In the genomic region with DNA sequence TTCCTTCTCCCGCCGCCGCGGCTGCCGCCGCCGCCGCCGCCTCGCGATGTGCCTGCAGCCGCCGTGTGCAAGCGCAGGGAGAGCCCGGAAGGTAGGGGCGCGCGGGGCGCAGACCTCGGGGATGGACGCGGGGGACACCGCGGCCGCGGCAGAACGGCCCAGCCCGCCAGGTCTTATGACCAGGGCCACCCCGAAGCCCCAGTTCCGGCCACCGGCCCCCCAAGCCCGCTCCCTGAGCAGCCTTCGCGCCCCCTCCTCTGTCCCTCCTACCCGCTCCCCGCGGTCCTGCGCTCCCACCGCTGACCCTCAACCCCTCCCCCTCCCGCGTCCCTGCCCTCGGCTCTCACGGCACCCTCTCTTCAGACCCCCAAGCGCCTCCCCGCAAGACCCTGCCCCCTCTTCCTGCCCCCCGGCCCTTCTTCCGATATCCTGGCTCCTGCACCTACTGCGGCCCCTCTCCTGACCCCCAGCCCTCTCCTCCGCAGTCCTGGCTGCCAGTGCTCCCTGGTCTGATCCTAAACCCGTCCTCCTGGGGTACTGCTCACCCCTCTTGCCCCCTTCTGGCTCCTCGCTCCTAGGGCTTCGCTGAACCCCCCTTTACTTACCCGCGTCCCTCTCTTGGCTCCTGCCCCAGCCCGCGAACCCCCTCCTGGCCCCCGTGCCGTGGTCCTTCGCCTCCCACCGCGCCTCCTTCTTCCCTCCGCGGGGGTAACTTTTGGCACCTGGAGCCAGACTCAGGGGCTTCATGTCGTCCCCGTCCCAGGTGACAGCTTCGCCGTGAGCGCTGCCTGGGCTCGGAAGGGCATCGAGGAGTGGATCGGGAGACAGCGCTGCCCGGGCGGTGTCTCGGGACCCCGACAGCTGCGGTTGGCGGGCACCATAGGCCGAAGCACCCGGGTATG, we compare ENCODE assay signal across 8 cellular contexts. TPM values are rescaled to one million over a fixed set of nuclear protein-coding genes. Genes with fewer than 3 reads are reported as not detected.
DNase-seq lines count a peak whose midpoint lies in the region; ATAC-seq and TF ChIP-seq lines count a peak whose summit lies in the region.

No MANE protein-coding gene starts in this region.

- no peaks in the 10 kb centered on the region for H3K9me3 ChIP-seq in SJCRH30 (replicated peaks)

- TF ChIP-seq CTCF in activated B cell treated with CpG ODN at 0.5 μM for 24 hours (IDR thresholded peaks at IDR 0.05) (no peak), fibroblast of pulmonary artery (IDR thresholded peaks at IDR 0.05; ENCODE audit: low read length, missing control alignments) (no peak)

- ATAC-seq in HG03139 (IDR thresholded peaks at IDR 0.05; ENCODE audit: unreplicated experiment) (peak; percentile 38), activated B cell treated with CpG ODN at 0.5 μM for 24 hours (ENCODE audit: low read depth) (peak; percentile 43)

- no peaks in the 10 kb centered on the region for H3K27me3 ChIP-seq in SJCRH30

- CTCF ChIA-PET in activated B cell treated with CpG ODN at 0.5 μM for 24 hours (lab: Charles Lee): no interaction called here

- intact Hi-C loops in activated B cell treated with CpG ODN at 0.5 μM for 24 hours (cut with micrococcal nuclease) (loop anchor here (1.0 to 10.0 kb wide), 8 partner anchors 40 to 522 kb away; partner anchors contain the start of genes CNEP1R1, SNX20 and TENT4B), posterior vena cava (cut with DNase I) (no loop called here)

- H3K27ac Mint-ChIP-seq in activated B cell treated with CpG ODN at 0.5 μM for 24 hours: no peak overlapping the region

- H3K36me3 Mint-ChIP-seq in activated B cell treated with CpG ODN at 0.5 μM for 24 hours (ENCODE audit: low read depth): peaks cover 2% of the 10 kb centered on the region

- no peaks in the 10 kb centered on the region for H3K36me3 ChIP-seq in SJCRH30

- H3K27ac ChIP-seq in SJCRH30: no peak overlapping the region

- DNase-seq in stimulated activated CD4-positive, alpha-beta T cell treated with anti-CD3 and anti-CD28 coated beads, Interleukin-12 subunit alpha, Interleukin-12 subunit beta, amount 100 ng/mL, for 48 hours (ENCODE audit: low read depth in 2 of 3, low spot score in 1 of 3): peak in 2 of 3 donors; percentile 21 to 24
- no peak for DNase-seq in stimulated activated CD4-positive, alpha-beta T cell treated with anti-CD3 and anti-CD28 coated beads, Interleukin-2, amount 100 ng/mL, for 48 hours
- DNase-seq in activated B cell treated with CpG ODN at 0.5 μM for 24 hours (no peak), fibroblast of pulmonary artery (ENCODE audit: low read depth) (peak; percentile 6), posterior vena cava (ENCODE audit: low spot score) (peak; percentile 84), NCI-H526 (lab: John Stamatoyannopoulos, UW) (no peak), SJCRH30 (no peak)

- peak overlapping the region; percentile 67 for H3K4me3 Mint-ChIP-seq in activated B cell treated with CpG ODN at 0.5 μM for 24 hours

- peak overlapping the region; percentile 31 for H3K4me3 ChIP-seq in fibroblast of pulmonary artery (replicated peaks; ENCODE audit: low read depth, low read length)
- no peak overlapping the region for H3K4me3 ChIP-seq in SJCRH30

- no peaks in the 10 kb centered on the region for H3K4me1 ChIP-seq in SJCRH30

- H3K27me3 Mint-ChIP-seq in activated B cell treated with CpG ODN at 0.5 μM for 24 hours: peaks cover 10% of the 10 kb centered on the region

- POLR2A ChIA-PET in activated B cell treated with CpG ODN at 0.5 μM for 24 hours (lab: Charles Lee): interaction anchor here (0.9 kb wide), 1 partner anchor 193 kb away, joined by 4 read pairs; the partner anchor contains the start of gene CYLD

- no peaks in the 10 kb centered on the region for H3K9me3 Mint-ChIP-seq in activated B cell treated with CpG ODN at 0.5 μM for 24 hours

- H3K4me1 Mint-ChIP-seq in activated B cell treated with CpG ODN at 0.5 μM for 24 hours: peaks cover 7% of the 10 kb centered on the region

RNA-seq across cellular contexts. Expression of gene NKD1, which starts 0.7 kb away (rescaled TPM):
- total RNA-seq in activated B cell treated with CpG ODN at 0.5 μM for 24 hours (0.49 and 1.5 TPM in 2 replicates), posterior vena cava (10 to 100 TPM; 25.7 to 67.6 TPM)
- 0.02 TPM in 1 of 2 replicates, not detected in the other for total RNA-seq in SJCRH30 (2014; rRNA removed; shearing (Covaris generic))

Comparison
In these comparisons a context has a peak if more than half of its experiments do, and no peak if none do; other contexts are left out.
1. DNase-seq: peak in stimulated activated CD4-positive, alpha-beta T cell treated with anti-CD3 and anti-CD28 coated beads, Interleukin-12 subunit alpha, Interleukin-12 subunit beta, amount 100 ng/mL, for 48 hours (2 of 3), fibroblast of pulmonary artery (single experiment) and posterior vena cava (single experiment); none in stimulated activated CD4-positive, alpha-beta T cell treated with anti-CD3 and anti-CD28 coated beads, Interleukin-2, amount 100 ng/mL, for 48 hours (0 of 2), activated B cell treated with CpG ODN at 0.5 μM for 24 hours (single experiment), NCI-H526 (0 of 2) and SJCRH30 (0 of 2).
2. RNA of gene NKD1, which starts 0.7 kb away (total RNA-seq): 25.7 to 67.6 TPM in posterior vena cava; 0.49 to 1.5 TPM in activated B cell treated with CpG ODN at 0.5 μM for 24 hours and 0.02 TPM in SJCRH30; every median in the first group is over 10 times any median in the second.